ENCODE assay signal across 1 cellular context in the genomic region with DNA sequence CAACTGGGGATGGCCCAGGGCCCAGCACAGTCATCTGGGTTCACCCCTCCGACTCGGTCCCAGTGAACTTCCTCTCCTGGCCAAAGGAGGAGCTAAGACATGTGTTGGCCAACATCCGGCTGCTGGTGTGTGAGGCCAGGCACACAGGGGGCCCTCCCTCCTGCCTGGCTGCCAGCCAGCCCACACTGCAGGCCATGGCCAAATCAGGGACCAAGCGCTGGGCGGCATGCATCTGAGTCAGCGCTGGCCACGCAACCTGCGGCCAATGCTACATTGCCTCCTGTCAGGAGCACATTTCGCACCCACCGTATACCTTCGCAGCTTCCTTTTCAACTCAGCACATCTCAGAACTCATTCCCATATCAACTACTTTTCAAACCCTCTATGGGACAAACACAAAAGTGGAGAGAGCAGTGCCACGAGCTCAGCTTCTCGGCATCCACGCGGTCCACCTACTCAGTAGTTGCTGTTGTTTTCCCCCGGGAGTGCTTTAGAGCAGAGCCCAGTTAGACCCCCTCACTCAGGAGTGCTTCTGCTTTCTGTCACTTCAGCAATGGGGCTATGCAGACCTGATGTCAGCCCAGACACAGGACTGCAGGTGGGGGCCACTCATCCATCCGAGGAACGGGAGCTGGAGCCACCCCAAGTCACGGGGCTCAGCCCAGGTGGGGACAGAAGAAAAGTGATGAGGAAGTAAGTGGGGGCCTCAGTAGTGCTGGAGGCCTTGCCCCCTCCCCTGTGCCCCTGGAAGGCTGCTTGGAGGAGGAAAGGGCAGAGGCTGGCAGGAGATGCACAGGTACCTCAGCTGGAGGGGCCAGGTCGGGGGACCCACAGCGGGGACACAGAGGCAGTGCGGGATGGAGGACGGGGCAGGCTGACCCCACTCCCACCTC.
TF ChIP-seq lines count a peak whose summit lies in the region.

No MANE protein-coding gene starts in this region.

TF ChIP-seq in HepG2, 621 proteins besides CTCF, POLR2A, EP300 and RAD21 (continued from another document and continues in another):
- TF ChIP-seq MEIS2 (CRISPR knock-in tag; IDR thresholded peaks at IDR 0.05) (peak; percentile 66; the same call in 1 of the 2 replicates), SOX6 (IDR thresholded peaks at IDR 0.05) (no peak), SOX6 (CRISPR knock-in tag; IDR thresholded peaks at IDR 0.05) (peak; percentile 92), RBAK (CRISPR knock-in tag; IDR thresholded peaks at IDR 0.05) (peak; percentile 61; the same call in 1 of the 2 replicates), SALL2 (CRISPR knock-in tag; IDR thresholded peaks at IDR 0.05) (peak; percentile 84), CENPX (CRISPR knock-in tag; IDR thresholded peaks at IDR 0.05) (no peak), ZNF263 (CRISPR knock-in tag; IDR thresholded peaks at IDR 0.05) (peak; percentile 69), ZNF564 (CRISPR knock-in tag; IDR thresholded peaks at IDR 0.05) (peak; percentile 52; the same call in 1 of the 2 replicates), SSRP1 (CRISPR knock-in tag; IDR thresholded peaks at IDR 0.05) (no peak; the same call in 1 of the 2 replicates), MBD4 (IDR thresholded peaks at IDR 0.05; ENCODE audit: borderline replicate concordance, low read length) (no peak), ZNF331 (CRISPR knock-in tag; IDR thresholded peaks at IDR 0.05) (peak; percentile 93), GABPA (IDR thresholded peaks at IDR 0.05; ENCODE audit: low read depth, low read length) (no peak), GABPA (CRISPR knock-in tag; IDR thresholded peaks at IDR 0.05; ENCODE audit: low read depth) (peak; percentile 89), FOXM1 (CRISPR knock-in tag; IDR thresholded peaks at IDR 0.05) (no peak), AHR (CRISPR knock-in tag; IDR thresholded peaks at IDR 0.05) (peak; percentile 82; the same call in 1 of the 2 replicates), JDP2 (CRISPR knock-in tag; IDR thresholded peaks at IDR 0.05; ENCODE audit: borderline replicate concordance) (no peak), THAP11 (CRISPR knock-in tag; IDR thresholded peaks at IDR 0.05) (peak; percentile 82), MIER2 (CRISPR knock-in tag; IDR thresholded peaks at IDR 0.05) (peak; percentile 79), PHF8 (CRISPR knock-in tag; IDR thresholded peaks at IDR 0.05) (peak; percentile 51; the same call in 1 of the 2 replicates), KMT2B (CRISPR knock-in tag; IDR thresholded peaks at IDR 0.05) (peak; percentile 62; the same call in 1 of the 2 replicates), ZNF713 (CRISPR knock-in tag; IDR thresholded peaks at IDR 0.05) (peak; percentile 81; the same call in 1 of the 2 replicates), U2AF2 (IDR thresholded peaks at IDR 0.05; ENCODE audit: low read depth, low read length) (no peak), ZNF547 (CRISPR knock-in tag; IDR thresholded peaks at IDR 0.05) (peak; percentile 51; the same call in 1 of the 2 replicates), ATF7 (IDR thresholded peaks at IDR 0.05) (no peak), ATF7 (CRISPR knock-in tag; IDR thresholded peaks at IDR 0.05) (no peak)
- TF ChIP-seq, protein P1, sequence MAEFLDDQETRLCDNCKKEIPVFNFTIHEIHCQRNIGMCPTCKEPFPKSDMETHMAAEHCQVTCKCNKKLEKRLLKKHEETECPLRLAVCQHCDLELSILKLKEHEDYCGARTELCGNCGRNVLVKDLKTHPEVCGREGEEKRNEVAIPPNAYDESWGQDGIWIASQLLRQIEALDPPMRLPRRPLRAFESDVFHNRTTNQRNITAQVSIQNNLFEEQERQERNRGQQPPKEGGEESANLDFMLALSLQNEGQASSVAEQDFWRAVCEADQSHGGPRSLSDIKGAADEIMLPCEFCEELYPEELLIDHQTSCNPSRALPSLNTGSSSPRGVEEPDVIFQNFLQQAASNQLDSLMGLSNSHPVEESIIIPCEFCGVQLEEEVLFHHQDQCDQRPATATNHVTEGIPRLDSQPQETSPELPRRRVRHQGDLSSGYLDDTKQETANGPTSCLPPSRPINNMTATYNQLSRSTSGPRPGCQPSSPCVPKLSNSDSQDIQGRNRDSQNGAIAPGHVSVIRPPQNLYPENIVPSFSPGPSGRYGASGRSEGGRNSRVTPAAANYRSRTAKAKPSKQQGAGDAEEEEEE (CRISPR knock-in tag; IDR thresholded peaks at IDR 0.05; ENCODE audit: borderline replicate concordance), result no peak
- TF ChIP-seq, protein P2, sequence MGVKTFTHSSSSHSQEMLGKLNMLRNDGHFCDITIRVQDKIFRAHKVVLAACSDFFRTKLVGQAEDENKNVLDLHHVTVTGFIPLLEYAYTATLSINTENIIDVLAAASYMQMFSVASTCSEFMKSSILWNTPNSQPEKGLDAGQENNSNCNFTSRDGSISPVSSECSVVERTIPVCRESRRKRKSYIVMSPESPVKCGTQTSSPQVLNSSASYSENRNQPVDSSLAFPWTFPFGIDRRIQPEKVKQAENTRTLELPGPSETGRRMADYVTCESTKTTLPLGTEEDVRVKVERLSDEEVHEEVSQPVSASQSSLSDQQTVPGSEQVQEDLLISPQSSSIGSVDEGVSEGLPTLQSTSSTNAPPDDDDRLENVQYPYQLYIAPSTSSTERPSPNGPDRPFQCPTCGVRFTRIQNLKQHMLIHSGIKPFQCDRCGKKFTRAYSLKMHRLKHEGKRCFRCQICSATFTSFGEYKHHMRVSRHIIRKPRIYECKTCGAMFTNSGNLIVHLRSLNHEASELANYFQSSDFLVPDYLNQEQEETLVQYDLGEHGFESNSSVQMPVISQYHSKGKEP (CRISPR knock-in tag; IDR thresholded peaks at IDR 0.05), result no peak
- TF ChIP-seq, protein P3, sequence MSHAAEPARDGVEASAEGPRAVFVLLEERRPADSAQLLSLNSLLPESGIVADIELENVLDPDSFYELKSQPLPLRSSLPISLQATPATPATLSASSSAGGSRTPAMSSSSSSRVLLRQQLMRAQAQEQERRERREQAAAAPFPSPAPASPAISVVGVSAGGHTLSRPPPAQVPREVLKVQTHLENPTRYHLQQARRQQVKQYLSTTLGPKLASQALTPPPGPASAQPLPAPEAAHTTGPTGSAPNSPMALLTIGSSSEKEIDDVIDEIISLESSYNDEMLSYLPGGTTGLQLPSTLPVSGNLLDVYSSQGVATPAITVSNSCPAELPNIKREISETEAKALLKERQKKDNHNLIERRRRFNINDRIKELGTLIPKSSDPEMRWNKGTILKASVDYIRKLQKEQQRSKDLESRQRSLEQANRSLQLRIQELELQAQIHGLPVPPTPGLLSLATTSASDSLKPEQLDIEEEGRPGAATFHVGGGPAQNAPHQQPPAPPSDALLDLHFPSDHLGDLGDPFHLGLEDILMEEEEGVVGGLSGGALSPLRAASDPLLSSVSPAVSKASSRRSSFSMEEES (CRISPR knock-in tag; IDR thresholded peaks at IDR 0.05), result peak; percentile 77; the same call in 1 of the 2 replicates
- TF ChIP-seq, protein P4, sequence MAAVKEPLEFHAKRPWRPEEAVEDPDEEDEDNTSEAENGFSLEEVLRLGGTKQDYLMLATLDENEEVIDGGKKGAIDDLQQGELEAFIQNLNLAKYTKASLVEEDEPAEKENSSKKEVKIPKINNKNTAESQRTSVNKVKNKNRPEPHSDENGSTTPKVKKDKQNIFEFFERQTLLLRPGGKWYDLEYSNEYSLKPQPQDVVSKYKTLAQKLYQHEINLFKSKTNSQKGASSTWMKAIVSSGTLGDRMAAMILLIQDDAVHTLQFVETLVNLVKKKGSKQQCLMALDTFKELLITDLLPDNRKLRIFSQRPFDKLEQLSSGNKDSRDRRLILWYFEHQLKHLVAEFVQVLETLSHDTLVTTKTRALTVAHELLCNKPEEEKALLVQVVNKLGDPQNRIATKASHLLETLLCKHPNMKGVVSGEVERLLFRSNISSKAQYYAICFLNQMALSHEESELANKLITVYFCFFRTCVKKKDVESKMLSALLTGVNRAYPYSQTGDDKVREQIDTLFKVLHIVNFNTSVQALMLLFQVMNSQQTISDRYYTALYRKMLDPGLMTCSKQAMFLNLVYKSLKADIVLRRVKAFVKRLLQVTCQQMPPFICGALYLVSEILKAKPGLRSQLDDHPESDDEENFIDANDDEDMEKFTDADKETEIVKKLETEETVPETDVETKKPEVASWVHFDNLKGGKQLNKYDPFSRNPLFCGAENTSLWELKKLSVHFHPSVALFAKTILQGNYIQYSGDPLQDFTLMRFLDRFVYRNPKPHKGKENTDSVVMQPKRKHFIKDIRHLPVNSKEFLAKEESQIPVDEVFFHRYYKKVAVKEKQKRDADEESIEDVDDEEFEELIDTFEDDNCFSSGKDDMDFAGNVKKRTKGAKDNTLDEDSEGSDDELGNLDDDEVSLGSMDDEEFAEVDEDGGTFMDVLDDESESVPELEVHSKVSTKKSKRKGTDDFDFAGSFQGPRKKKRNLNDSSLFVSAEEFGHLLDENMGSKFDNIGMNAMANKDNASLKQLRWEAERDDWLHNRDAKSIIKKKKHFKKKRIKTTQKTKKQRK (IDR thresholded peaks at IDR 0.05; ENCODE audit: low read length), result no peak
- TF ChIP-seq, protein P5, sequence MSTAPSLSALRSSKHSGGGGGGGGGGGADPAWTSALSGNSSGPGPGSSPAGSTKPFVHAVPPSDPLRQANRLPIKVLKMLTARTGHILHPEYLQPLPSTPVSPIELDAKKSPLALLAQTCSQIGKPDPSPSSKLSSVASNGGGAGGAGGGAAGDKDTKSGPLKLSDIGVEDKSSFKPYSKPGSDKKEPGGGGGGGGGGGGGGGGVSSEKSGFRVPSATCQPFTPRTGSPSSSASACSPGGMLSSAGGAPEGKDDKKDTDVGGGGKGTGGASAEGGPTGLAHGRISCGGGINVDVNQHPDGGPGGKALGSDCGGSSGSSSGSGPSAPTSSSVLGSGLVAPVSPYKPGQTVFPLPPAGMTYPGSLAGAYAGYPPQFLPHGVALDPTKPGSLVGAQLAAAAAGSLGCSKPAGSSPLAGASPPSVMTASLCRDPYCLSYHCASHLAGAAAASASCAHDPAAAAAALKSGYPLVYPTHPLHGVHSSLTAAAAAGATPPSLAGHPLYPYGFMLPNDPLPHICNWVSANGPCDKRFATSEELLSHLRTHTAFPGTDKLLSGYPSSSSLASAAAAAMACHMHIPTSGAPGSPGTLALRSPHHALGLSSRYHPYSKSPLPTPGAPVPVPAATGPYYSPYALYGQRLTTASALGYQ (CRISPR knock-in tag; IDR thresholded peaks at IDR 0.05), result no peak; the same call in 1 of the 2 replicates
- TF ChIP-seq, protein P6, sequence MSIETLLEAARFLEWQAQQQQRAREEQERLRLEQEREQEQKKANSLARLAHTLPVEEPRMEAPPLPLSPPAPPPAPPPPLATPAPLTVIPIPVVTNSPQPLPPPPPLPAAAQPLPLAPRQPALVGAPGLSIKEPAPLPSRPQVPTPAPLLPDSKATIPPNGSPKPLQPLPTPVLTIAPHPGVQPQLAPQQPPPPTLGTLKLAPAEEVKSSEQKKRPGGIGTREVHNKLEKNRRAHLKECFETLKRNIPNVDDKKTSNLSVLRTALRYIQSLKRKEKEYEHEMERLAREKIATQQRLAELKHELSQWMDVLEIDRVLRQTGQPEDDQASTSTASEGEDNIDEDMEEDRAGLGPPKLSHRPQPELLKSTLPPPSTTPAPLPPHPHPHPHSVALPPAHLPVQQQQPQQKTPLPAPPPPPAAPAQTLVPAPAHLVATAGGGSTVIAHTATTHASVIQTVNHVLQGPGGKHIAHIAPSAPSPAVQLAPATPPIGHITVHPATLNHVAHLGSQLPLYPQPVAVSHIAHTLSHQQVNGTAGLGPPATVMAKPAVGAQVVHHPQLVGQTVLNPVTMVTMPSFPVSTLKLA (IDR thresholded peaks at IDR 0.05), result peak; percentile 64
- TF ChIP-seq, protein P7, sequence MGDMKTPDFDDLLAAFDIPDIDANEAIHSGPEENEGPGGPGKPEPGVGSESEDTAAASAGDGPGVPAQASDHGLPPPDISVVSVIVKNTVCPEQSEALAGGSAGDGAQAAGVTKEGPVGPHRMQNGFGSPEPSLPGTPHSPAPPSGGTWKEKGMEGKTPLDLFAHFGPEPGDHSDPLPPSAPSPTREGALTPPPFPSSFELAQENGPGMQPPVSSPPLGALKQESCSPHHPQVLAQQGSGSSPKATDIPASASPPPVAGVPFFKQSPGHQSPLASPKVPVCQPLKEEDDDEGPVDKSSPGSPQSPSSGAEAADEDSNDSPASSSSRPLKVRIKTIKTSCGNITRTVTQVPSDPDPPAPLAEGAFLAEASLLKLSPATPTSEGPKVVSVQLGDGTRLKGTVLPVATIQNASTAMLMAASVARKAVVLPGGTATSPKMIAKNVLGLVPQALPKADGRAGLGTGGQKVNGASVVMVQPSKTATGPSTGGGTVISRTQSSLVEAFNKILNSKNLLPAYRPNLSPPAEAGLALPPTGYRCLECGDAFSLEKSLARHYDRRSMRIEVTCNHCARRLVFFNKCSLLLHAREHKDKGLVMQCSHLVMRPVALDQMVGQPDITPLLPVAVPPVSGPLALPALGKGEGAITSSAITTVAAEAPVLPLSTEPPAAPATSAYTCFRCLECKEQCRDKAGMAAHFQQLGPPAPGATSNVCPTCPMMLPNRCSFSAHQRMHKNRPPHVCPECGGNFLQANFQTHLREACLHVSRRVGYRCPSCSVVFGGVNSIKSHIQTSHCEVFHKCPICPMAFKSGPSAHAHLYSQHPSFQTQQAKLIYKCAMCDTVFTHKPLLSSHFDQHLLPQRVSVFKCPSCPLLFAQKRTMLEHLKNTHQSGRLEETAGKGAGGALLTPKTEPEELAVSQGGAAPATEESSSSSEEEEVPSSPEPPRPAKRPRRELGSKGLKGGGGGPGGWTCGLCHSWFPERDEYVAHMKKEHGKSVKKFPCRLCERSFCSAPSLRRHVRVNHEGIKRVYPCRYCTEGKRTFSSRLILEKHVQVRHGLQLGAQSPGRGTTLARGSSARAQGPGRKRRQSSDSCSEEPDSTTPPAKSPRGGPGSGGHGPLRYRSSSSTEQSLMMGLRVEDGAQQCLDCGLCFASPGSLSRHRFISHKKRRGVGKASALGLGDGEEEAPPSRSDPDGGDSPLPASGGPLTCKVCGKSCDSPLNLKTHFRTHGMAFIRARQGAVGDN (CRISPR knock-in tag; IDR thresholded peaks at IDR 0.05), result peak; percentile 100
- TF ChIP-seq, protein P8, sequence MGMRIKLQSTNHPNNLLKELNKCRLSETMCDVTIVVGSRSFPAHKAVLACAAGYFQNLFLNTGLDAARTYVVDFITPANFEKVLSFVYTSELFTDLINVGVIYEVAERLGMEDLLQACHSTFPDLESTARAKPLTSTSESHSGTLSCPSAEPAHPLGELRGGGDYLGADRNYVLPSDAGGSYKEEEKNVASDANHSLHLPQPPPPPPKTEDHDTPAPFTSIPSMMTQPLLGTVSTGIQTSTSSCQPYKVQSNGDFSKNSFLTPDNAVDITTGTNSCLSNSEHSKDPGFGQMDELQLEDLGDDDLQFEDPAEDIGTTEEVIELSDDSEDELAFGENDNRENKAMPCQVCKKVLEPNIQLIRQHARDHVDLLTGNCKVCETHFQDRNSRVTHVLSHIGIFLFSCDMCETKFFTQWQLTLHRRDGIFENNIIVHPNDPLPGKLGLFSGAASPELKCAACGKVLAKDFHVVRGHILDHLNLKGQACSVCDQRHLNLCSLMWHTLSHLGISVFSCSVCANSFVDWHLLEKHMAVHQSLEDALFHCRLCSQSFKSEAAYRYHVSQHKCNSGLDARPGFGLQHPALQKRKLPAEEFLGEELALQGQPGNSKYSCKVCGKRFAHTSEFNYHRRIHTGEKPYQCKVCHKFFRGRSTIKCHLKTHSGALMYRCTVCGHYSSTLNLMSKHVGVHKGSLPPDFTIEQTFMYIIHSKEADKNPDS (CRISPR knock-in tag; IDR thresholded peaks at IDR 0.05), result 0 out of 2 replicates have a peak, but pooled peaks have one; percentile 66
- TF ChIP-seq, protein P9, sequence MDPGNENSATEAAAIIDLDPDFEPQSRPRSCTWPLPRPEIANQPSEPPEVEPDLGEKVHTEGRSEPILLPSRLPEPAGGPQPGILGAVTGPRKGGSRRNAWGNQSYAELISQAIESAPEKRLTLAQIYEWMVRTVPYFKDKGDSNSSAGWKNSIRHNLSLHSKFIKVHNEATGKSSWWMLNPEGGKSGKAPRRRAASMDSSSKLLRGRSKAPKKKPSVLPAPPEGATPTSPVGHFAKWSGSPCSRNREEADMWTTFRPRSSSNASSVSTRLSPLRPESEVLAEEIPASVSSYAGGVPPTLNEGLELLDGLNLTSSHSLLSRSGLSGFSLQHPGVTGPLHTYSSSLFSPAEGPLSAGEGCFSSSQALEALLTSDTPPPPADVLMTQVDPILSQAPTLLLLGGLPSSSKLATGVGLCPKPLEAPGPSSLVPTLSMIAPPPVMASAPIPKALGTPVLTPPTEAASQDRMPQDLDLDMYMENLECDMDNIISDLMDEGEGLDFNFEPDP (CRISPR knock-in tag; conservative IDR thresholded peaks at IDR 0.05), result no peak
